Comparison of ENCODE assay signal across 1 cellular context in the genomic region with DNA sequence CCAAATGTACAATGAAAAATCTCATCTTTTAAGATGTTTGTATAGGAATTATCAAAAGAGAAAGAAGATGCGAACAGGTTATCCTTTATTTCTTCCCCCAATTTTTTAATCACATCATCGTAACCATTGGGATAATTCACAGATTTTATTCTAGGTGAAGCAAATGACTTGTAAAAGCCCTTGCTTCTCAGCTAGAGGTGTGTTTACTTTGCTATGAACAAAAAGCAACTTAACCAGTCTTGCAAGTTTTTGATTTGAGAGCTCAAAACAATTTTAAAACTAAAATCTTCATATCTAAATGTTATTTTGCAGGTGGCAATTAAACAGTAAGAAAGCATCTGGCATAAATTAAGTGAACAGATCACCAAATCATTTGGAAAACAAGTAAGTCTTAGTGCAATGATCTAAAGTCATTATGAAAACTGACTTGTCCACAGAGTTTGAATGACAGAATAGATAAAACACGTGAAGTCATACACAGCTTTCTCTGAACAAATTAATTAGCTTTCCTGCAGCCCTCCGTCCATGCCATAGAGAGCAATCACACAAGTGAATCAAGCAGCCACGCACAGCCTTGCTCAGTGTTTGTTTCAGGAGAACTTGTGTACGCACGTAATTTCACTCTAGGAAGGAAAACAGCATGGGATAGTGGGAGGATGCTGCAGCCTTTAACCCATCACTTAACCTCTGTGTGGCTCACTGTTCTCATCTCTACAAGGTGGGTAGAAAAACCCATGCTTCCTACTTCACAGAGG.
TF ChIP-seq lines count a peak whose summit lies in the region.

No MANE protein-coding gene starts in this region.

TF ChIP-seq in GM23338, 12 proteins besides CTCF, POLR2A, EP300 and RAD21 (continued from another document):
- TF ChIP-seq, protein P1, sequence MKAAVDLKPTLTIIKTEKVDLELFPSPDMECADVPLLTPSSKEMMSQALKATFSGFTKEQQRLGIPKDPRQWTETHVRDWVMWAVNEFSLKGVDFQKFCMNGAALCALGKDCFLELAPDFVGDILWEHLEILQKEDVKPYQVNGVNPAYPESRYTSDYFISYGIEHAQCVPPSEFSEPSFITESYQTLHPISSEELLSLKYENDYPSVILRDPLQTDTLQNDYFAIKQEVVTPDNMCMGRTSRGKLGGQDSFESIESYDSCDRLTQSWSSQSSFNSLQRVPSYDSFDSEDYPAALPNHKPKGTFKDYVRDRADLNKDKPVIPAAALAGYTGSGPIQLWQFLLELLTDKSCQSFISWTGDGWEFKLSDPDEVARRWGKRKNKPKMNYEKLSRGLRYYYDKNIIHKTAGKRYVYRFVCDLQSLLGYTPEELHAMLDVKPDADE (IDR thresholded peaks at IDR 0.05), result no peak
- TF ChIP-seq, protein P2, sequence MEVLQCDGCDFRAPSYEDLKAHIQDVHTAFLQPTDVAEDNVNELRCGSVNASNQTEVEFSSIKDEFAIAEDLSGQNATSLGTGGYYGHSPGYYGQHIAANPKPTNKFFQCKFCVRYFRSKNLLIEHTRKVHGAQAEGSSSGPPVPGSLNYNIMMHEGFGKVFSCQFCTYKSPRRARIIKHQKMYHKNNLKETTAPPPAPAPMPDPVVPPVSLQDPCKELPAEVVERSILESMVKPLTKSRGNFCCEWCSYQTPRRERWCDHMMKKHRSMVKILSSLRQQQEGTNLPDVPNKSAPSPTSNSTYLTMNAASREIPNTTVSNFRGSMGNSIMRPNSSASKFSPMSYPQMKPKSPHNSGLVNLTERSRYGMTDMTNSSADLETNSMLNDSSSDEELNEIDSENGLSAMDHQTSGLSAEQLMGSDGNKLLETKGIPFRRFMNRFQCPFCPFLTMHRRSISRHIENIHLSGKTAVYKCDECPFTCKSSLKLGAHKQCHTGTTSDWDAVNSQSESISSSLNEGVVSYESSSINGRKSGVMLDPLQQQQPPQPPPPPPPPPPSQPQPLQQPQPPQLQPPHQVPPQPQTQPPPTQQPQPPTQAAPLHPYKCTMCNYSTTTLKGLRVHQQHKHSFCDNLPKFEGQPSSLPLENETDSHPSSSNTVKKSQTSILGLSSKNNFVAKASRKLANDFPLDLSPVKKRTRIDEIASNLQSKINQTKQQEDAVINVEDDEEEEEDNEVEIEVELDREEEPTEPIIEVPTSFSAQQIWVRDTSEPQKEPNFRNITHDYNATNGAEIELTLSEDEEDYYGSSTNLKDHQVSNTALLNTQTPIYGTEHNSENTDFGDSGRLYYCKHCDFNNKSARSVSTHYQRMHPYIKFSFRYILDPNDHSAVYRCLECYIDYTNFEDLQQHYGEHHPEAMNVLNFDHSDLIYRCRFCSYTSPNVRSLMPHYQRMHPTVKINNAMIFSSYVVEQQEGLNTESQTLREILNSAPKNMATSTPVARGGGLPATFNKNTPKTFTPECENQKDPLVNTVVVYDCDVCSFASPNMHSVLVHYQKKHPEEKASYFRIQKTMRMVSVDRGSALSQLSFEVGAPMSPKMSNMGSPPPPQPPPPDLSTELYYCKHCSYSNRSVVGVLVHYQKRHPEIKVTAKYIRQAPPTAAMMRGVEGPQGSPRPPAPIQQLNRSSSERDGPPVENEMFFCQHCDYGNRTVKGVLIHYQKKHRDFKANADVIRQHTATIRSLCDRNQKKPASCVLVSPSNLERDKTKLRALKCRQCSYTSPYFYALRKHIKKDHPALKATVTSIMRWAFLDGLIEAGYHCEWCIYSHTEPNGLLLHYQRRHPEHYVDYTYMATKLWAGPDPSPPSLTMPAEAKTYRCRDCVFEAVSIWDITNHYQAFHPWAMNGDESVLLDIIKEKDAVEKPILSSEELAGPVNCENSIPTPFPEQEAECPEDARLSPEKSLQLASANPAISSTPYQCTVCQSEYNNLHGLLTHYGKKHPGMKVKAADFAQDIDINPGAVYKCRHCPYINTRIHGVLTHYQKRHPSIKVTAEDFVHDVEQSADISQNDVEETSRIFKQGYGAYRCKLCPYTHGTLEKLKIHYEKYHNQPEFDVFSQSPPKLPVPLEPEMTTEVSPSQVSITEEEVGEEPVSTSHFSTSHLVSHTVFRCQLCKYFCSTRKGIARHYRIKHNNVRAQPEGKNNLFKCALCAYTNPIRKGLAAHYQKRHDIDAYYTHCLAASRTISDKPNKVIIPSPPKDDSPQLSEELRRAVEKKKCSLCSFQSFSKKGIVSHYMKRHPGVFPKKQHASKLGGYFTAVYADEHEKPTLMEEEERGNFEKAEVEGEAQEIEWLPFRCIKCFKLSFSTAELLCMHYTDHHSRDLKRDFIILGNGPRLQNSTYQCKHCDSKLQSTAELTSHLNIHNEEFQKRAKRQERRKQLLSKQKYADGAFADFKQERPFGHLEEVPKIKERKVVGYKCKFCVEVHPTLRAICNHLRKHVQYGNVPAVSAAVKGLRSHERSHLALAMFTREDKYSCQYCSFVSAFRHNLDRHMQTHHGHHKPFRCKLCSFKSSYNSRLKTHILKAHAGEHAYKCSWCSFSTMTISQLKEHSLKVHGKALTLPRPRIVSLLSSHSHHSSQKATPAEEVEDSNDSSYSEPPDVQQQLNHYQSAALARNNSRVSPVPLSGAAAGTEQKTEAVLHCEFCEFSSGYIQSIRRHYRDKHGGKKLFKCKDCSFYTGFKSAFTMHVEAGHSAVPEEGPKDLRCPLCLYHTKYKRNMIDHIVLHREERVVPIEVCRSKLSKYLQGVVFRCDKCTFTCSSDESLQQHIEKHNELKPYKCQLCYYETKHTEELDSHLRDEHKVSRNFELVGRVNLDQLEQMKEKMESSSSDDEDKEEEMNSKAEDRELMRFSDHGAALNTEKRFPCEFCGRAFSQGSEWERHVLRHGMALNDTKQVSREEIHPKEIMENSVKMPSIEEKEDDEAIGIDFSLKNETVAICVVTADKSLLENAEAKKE (CRISPR knock-in tag; IDR thresholded peaks at IDR 0.05), result no peak
- TF ChIP-seq, protein P3, sequence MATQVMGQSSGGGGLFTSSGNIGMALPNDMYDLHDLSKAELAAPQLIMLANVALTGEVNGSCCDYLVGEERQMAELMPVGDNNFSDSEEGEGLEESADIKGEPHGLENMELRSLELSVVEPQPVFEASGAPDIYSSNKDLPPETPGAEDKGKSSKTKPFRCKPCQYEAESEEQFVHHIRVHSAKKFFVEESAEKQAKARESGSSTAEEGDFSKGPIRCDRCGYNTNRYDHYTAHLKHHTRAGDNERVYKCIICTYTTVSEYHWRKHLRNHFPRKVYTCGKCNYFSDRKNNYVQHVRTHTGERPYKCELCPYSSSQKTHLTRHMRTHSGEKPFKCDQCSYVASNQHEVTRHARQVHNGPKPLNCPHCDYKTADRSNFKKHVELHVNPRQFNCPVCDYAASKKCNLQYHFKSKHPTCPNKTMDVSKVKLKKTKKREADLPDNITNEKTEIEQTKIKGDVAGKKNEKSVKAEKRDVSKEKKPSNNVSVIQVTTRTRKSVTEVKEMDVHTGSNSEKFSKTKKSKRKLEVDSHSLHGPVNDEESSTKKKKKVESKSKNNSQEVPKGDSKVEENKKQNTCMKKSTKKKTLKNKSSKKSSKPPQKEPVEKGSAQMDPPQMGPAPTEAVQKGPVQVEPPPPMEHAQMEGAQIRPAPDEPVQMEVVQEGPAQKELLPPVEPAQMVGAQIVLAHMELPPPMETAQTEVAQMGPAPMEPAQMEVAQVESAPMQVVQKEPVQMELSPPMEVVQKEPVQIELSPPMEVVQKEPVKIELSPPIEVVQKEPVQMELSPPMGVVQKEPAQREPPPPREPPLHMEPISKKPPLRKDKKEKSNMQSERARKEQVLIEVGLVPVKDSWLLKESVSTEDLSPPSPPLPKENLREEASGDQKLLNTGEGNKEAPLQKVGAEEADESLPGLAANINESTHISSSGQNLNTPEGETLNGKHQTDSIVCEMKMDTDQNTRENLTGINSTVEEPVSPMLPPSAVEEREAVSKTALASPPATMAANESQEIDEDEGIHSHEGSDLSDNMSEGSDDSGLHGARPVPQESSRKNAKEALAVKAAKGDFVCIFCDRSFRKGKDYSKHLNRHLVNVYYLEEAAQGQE (IDR thresholded peaks at IDR 0.05; ENCODE audit: unreplicated experiment), result no peak
TF ChIP-seq in GM23338: peak in this region for 0.
